In the genomic region with DNA sequence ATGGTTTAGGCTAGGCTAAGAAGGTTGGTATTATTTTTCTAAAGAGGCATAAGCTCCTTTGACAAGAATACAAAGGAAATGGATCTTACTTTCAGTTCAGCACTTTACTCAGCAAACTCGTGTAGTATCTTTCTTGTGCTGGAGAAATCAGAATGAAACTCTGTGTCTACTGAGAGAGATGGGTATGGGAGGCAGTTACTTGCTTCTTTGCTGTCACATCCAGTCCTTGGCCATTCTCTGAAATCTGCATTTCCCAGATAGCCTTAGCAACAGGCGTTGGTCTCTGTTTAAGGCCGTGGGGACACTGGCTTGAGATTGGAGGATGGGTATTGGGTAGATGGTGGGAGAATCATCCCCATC, we compare ENCODE assay signal across 18 cellular contexts.
DNase-seq lines count a peak whose midpoint lies in the region; ATAC-seq and TF ChIP-seq lines count a peak whose summit lies in the region.
"Had no signal": no experiment of that assay in that cellular context is flagged by ENCODE, and none has a peak within 500 bp of the region (broad histone marks: within the 10 kb centered on the region; RNA-seq: fewer than 3 reads in every experiment).

No MANE protein-coding gene starts in this region.

- H3K9me3 Mint-ChIP-seq in stimulated activated effector memory CD8-positive, alpha-beta T cell treated with anti-CD3 and anti-CD28 coated beads, Interleukin-12 subunit alpha, Interleukin-12 subunit beta, amount 100 ng/mL, for 72 hours = no peaks in the 10 kb centered on the region
- H3K9me3 Mint-ChIP-seq: nephron progenitor cell had no signal

- no peak for TF ChIP-seq POLR2A in heart left ventricle (IDR thresholded peaks at IDR 0.05)

- H3K4me3 Mint-ChIP-seq in stimulated activated effector memory CD8-positive, alpha-beta T cell treated with anti-CD3 and anti-CD28 coated beads, Interleukin-12 subunit alpha, Interleukin-12 subunit beta, amount 100 ng/mL, for 72 hours = peak overlapping the region; percentile 40
- H3K4me3 Mint-ChIP-seq: nephron progenitor cell had no signal

- H3K36me3 Mint-ChIP-seq in stimulated activated effector memory CD8-positive, alpha-beta T cell treated with anti-CD3 and anti-CD28 coated beads, Interleukin-12 subunit alpha, Interleukin-12 subunit beta, amount 100 ng/mL, for 72 hours = no peaks in the 10 kb centered on the region

- TF ChIP-seq CTCF in heart left ventricle (IDR thresholded peaks at IDR 0.05) = no peak
- no peak for TF ChIP-seq CTCF in Loucy (conservative IDR thresholded peaks at IDR 0.05; ENCODE audit: low read length)
- no peak for TF ChIP-seq CTCF in ascending aorta (IDR thresholded peaks at IDR 0.05)

- ATAC-seq in heart left ventricle (no peak), left cardiac atrium (no peak)
- peak; percentile 62 for ATAC-seq in stimulated activated effector memory CD8-positive, alpha-beta T cell treated with anti-CD3 and anti-CD28 coated beads, Interleukin-12 subunit alpha, Interleukin-12 subunit beta, amount 100 ng/mL, for 72 hours
- ATAC-seq: gastroesophageal sphincter had no signal

- H3K27me3 ChIP-seq in heart left ventricle (no peaks in the 10 kb centered on the region), Loucy (ENCODE audit: insufficient read depth, low read length, poor library complexity, severe bottlenecking) (no peaks in the 10 kb centered on the region), ascending aorta (no peaks in the 10 kb centered on the region)
- H3K27me3 ChIP-seq: gastroesophageal sphincter, suprapubic skin had no signal

- intact Hi-C loops in heart left ventricle (cut with DNase I) (loop anchor here in 4 of 10 donors (2.0 to 10.0 kb wide), 5 partner anchors 37 to 147 kb away; no protein-coding TSS in a partner anchor), left cardiac atrium (cut with DNase I) (no loop called here), ascending aorta (cut with DNase I) (no loop called here)

- peaks cover 57% of the 10 kb centered on the region for H3K4me1 Mint-ChIP-seq in stimulated activated effector memory CD8-positive, alpha-beta T cell treated with anti-CD3 and anti-CD28 coated beads, Interleukin-12 subunit alpha, Interleukin-12 subunit beta, amount 100 ng/mL, for 72 hours

- DNase-seq in heart left ventricle (no peak), left cardiac atrium (no peak), ascending aorta (ENCODE audit: low spot score in 2 of 2) (no peak), kidney tubule cell (ENCODE audit: low spot score) (no peak), H4 (ENCODE audit: low spot score) (no peak), GM19240 (ENCODE audit: insufficient read length, low spot score) (no peak)
- no peak for DNase-seq in stimulated activated effector memory CD8-positive, alpha-beta T cell treated with anti-CD3 and anti-CD28 coated beads, Interleukin-12 subunit alpha, Interleukin-12 subunit beta, amount 100 ng/mL, for 72 hours (ENCODE audit: low spot score in 2 of 2)
- DNase-seq: cortex of kidney; NCI-H146; NCI-H2227 treated with DMSO at 0.1 percent for 48 hours; nephron progenitor cell; SIG-M5; stimulated activated CD4-positive, alpha-beta T cell treated with anti-CD3 and anti-CD28 coated beads, Interleukin-1b, Interleukin-23, amount 100 ng/mL, for 48 hours had no signal

- H3K27ac ChIP-seq in heart left ventricle (peak overlapping the region; percentile 35 to 88 (median 69)), ascending aorta (peak overlapping the region; percentile 42 to 46)
- H3K27ac ChIP-seq: suprapubic skin had no signal

- peak overlapping the region; percentile 82 for H2AFZ ChIP-seq in Loucy (ENCODE audit: low read length)

- H3K9me3 ChIP-seq in heart left ventricle (no peaks in the 10 kb centered on the region), Loucy (ENCODE audit: insufficient read depth, low read depth, low read length) (no peaks in the 10 kb centered on the region), ascending aorta (no peaks in the 10 kb centered on the region)
- H3K9me3 ChIP-seq: gastroesophageal sphincter, HAP-1, suprapubic skin had no signal

- H3K4me3 ChIP-seq in heart left ventricle (no peak overlapping the region), Loucy (ENCODE audit: low read length, poor library complexity, severe bottlenecking) (no peak overlapping the region), ascending aorta (no peak overlapping the region)
- H3K4me3 ChIP-seq: gastroesophageal sphincter, HAP-1, lung, suprapubic skin had no signal

- H3F3A ChIP-seq in Loucy (ENCODE audit: low read depth) = no peaks in the 10 kb centered on the region

- H3K4me1 ChIP-seq in heart left ventricle = peaks cover 0 to 61% (median 17%) of the 10 kb centered on the region in 12 donors
- H3K4me1 ChIP-seq in Loucy (ENCODE audit: insufficient read depth, low read length, poor library complexity, severe bottlenecking) = peaks cover 22% of the 10 kb centered on the region
- H3K4me1 ChIP-seq in ascending aorta = peaks cover 0 to 2% of the 10 kb centered on the region in 2 donors
- H3K4me1 ChIP-seq: HAP-1, suprapubic skin had no signal

- H3K9me2 ChIP-seq in Loucy (replicated peaks; ENCODE audit: low read depth, low read length) = no peaks in the 10 kb centered on the region

- peak overlapping the region; percentile 23 for H3K4me2 ChIP-seq in Loucy (ENCODE audit: low read depth, low read length, poor library complexity, severe bottlenecking)

- H3K36me3 ChIP-seq in heart left ventricle (no peaks in the 10 kb centered on the region), Loucy (ENCODE audit: insufficient read depth, low read length) (no peaks in the 10 kb centered on the region), ascending aorta (no peaks in the 10 kb centered on the region)
- H3K36me3 ChIP-seq: gastroesophageal sphincter, HAP-1, suprapubic skin had no signal

- H3K79me2 ChIP-seq in Loucy (ENCODE audit: insufficient read depth, low read length) = no peaks in the 10 kb centered on the region

- no peak overlapping the region for H3K9ac ChIP-seq in Loucy (ENCODE audit: low read depth, low read length, poor library complexity, severe bottlenecking)

- H4K20me1 ChIP-seq in Loucy (ENCODE audit: insufficient read depth, low read length, poor library complexity, severe bottlenecking) = no peaks in the 10 kb centered on the region

- H3K27ac Mint-ChIP-seq in stimulated activated effector memory CD8-positive, alpha-beta T cell treated with anti-CD3 and anti-CD28 coated beads, Interleukin-12 subunit alpha, Interleukin-12 subunit beta, amount 100 ng/mL, for 72 hours = peak overlapping the region; percentile 49
- H3K27ac Mint-ChIP-seq: nephron progenitor cell had no signal

- 67 to 76% (median 74%) methylated on average over 3 of the region's 3 CpGs for WGBS in heart left ventricle, 4 donors
